Comparison of ENCODE assay signal across 25 cellular contexts in genomic region chr5:4078544-4078943, GRCh38.
"Had no signal": no experiment of that assay in that cellular context is flagged by ENCODE, and none has a peak within 500 bp of the region (broad histone marks: within the 10 kb centered on the region; RNA-seq: fewer than 3 reads in every experiment).

No MANE protein-coding gene starts in this region.

- H3K27ac ChIP-seq: brain microvascular endothelial cell, coronary artery, dorsolateral prefrontal cortex, esophagus muscularis mucosa, gastroesophageal sphincter, heart right ventricle had no signal

- H3K36me3 ChIP-seq: brain microvascular endothelial cell, esophagus muscularis mucosa, gastroesophageal sphincter, heart right ventricle had no signal

- H3K4me3 ChIP-seq: coronary artery, dorsolateral prefrontal cortex, esophagus muscularis mucosa, gastroesophageal sphincter, heart right ventricle had no signal

- H3K9me3 ChIP-seq: esophagus muscularis mucosa, gastroesophageal sphincter had no signal

- DNase-seq: activated CD4-positive, alpha-beta memory T cell treated with anti-CD3 and anti-CD28 coated beads, Interleukin-2, amount 10 ng/mL, durations not matched to agents 7 days and 5 days; activated CD4-positive, alpha-beta T cell treated with anti-CD3 and anti-CD28 coated beads for 1 hour; activated CD4-positive, alpha-beta T cell treated with anti-CD3 and anti-CD28 coated beads for 4 hours; activated CD4-positive, alpha-beta T cell treated with anti-CD3 and anti-CD28 coated beads, Interleukin-2, amount 10 ng/mL, durations not matched to agents 7 days and 5 days; activated CD4-positive, alpha-beta T cell treated with anti-CD3 and anti-CD28 coated beads, Interleukin-2, amount 50 U/mL, for 4 hours; activated CD8-positive, alpha-beta memory T cell treated with anti-CD3 and anti-CD28 coated beads, Interleukin-2, amount 50 U/mL, for 48 hours; activated effector memory CD4-positive, alpha-beta T cell treated with Interleukin-2 at 50 U/mL for 16 hours; activated gamma-delta T cell treated with Interleukin-2 at 50 U/mL for 16 hours; activated naive CD4-positive, alpha-beta T cell treated with anti-CD3 and anti-CD28 coated beads, Interleukin-2, amount 50 U/mL, for 16 hours; activated naive CD4-positive, alpha-beta T cell treated with Interleukin-2 at 50 U/mL for 16 hours; activated T-cell treated with anti-CD3 and anti-CD28 coated beads for 4 hours; activated T-cell treated with anti-CD3 and anti-CD28 coated beads, Interleukin-2, amount 50 U/mL, for 4 hours; amniotic stem cell; anterior cingulate cortex; brain microvascular endothelial cell; dorsolateral prefrontal cortex; effector memory CD4-positive, alpha-beta T cell; endodermal cell; erythroblast; foreskin melanocyte; heart right ventricle; T-helper 2 cell had no signal

- H3K27me3 ChIP-seq: brain microvascular endothelial cell, esophagus muscularis mucosa had no signal
